ENCODE assay signal across 11 cellular contexts in the genomic region with DNA sequence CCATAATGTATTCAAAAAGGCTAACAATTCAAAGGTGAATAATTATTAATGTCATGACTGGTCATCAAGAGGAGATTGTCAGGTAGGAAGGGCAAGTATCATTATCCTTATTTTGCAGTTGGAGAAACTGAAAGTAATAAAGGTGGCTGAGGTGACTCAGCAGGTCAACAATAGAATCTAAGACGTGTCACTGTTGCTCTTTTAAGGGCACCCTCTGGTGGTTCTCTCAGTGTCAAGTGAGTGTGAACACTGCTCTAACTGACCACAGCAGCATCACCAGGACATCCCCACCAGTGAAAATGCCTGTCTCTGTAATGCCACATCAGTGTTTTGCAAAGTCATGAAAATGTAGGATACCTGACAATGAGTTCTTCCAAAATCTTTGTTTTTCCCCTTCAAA.
DNase-seq lines count a peak whose midpoint lies in the region; ATAC-seq and TF ChIP-seq lines count a peak whose summit lies in the region.
"Had no signal": no experiment of that assay in that cellular context is flagged by ENCODE, and none has a peak within 500 bp of the region (broad histone marks: within the 10 kb centered on the region; RNA-seq: fewer than 3 reads in every experiment).

No MANE protein-coding gene starts in this region.

- ATAC-seq in GM19324 (IDR thresholded peaks at IDR 0.05; ENCODE audit: low FRiP score, unreplicated experiment) = peak; percentile 97
- ATAC-seq in HG02938 (IDR thresholded peaks at IDR 0.05; ENCODE audit: unreplicated experiment) = peak; percentile 67
- no peak for ATAC-seq in PC-3
- ATAC-seq: activated CD8-positive, alpha-beta memory T cell treated with anti-CD3 and anti-CD28 coated beads, Interleukin-2, amount 10 ng/mL, durations not matched to agents 7 days and 5 days; HCT116; left ventricle myocardium superior had no signal

- H3K27me3 Mint-ChIP-seq in HFFc6 (ENCODE audit: insufficient read depth) = no peaks in the 10 kb centered on the region
- H3K27me3 Mint-ChIP-seq: activated CD8-positive, alpha-beta memory T cell treated with anti-CD3 and anti-CD28 coated beads, Interleukin-2, amount 10 ng/mL, durations not matched to agents 7 days and 5 days had no signal

- no peak for TF ChIP-seq POLR2A in uterus (IDR thresholded peaks at IDR 0.05)

- intact Hi-C loops in PC-3 (cut with micrococcal nuclease) (no loop called here), uterus (cut with DNase I; ENCODE audit: low total_unique reads) (no loop called here)

- H3K4me1 ChIP-seq in PC-3 (ENCODE audit: insufficient read depth, low read length) = no peaks in the 10 kb centered on the region
- H3K4me1 ChIP-seq in uterus = no peaks in the 10 kb centered on the region

- no peaks in the 10 kb centered on the region for H3K36me3 Mint-ChIP-seq in HFFc6 (ENCODE audit: low read depth)
- H3K36me3 Mint-ChIP-seq: activated CD8-positive, alpha-beta memory T cell treated with anti-CD3 and anti-CD28 coated beads, Interleukin-2, amount 10 ng/mL, durations not matched to agents 7 days and 5 days had no signal

- POLR2A ChIA-PET in PC-3 (lab: Charles Lee; ENCODE audit: unreplicated experiment) = no interaction called here

- no peaks in the 10 kb centered on the region for H4K20me1 ChIP-seq in PC-3 (ENCODE audit: low read length)

- H3K4me3 Mint-ChIP-seq in HFFc6 = no peak overlapping the region
- H3K4me3 Mint-ChIP-seq: activated CD8-positive, alpha-beta memory T cell treated with anti-CD3 and anti-CD28 coated beads, Interleukin-2, amount 10 ng/mL, durations not matched to agents 7 days and 5 days had no signal

- in situ Hi-C loops in ACHN (cut with HindIII; ENCODE audit: low pct_ligation_motif_present, low pct_unique_long_range_greater_than_20kb, low sequenced_read_pairs) = no loop called here

- H3K27me3 ChIP-seq in PC-3 (ENCODE audit: low read length) = no peaks in the 10 kb centered on the region
- no peaks in the 10 kb centered on the region for H3K27me3 ChIP-seq in uterus

- DNase-seq in ACHN = peak; percentile 22
- DNase-seq in PC-3 = peak; percentile 19
- no peak for DNase-seq in activated CD4-positive, CD25-positive, alpha-beta regulatory T cell (lab: John Stamatoyannopoulos, UW)
- no peak for DNase-seq in uterus
- no peak for DNase-seq in NCI-H510A treated with DMSO at 0.1 percent for 48 hours (lab: John Stamatoyannopoulos, UW)
- no peak for DNase-seq in HFFc6
- DNase-seq: activated CD8-positive, alpha-beta memory T cell treated with anti-CD3 and anti-CD28 coated beads, Interleukin-2, amount 10 ng/mL, durations not matched to agents 7 days and 5 days; left ventricle myocardium superior had no signal

- H3K9me3 Mint-ChIP-seq in HFFc6 = peaks cover 15% of the 10 kb centered on the region

- H3K4me1 Mint-ChIP-seq in HFFc6 (ENCODE audit: low read depth) = no peaks in the 10 kb centered on the region
- H3K4me1 Mint-ChIP-seq: activated CD8-positive, alpha-beta memory T cell treated with anti-CD3 and anti-CD28 coated beads, Interleukin-2, amount 10 ng/mL, durations not matched to agents 7 days and 5 days had no signal

- no peak overlapping the region for H3K27ac Mint-ChIP-seq in HFFc6
- H3K27ac Mint-ChIP-seq: activated CD8-positive, alpha-beta memory T cell treated with anti-CD3 and anti-CD28 coated beads, Interleukin-2, amount 10 ng/mL, durations not matched to agents 7 days and 5 days had no signal

- H3K4me2 ChIP-seq in PC-3 (ENCODE audit: low read length) = no peak overlapping the region

- H3K9me3 ChIP-seq in PC-3 (ENCODE audit: low read length) (no peaks in the 10 kb centered on the region), uterus (no peaks in the 10 kb centered on the region)

- no TSS peak for BruUV-seq in PC-3 (replicated peaks; lab: Mats Ljungman, UMichigan)

- H3K79me2 ChIP-seq in PC-3 (ENCODE audit: low read length) = no peaks in the 10 kb centered on the region

- no peak overlapping the region for H2AFZ ChIP-seq in PC-3 (ENCODE audit: low read length)

- H3F3A ChIP-seq in PC-3 (ENCODE audit: low read length, unreplicated experiment) = no peaks in the 10 kb centered on the region

- H3K27ac ChIP-seq in PC-3 (ENCODE audit: low read length) (no peak overlapping the region), uterus (no peak overlapping the region)

- CTCF ChIA-PET in PC-3 (lab: Charles Lee) = no interaction called here

- no peak overlapping the region for H3K9ac ChIP-seq in PC-3 (ENCODE audit: low read length)

- H3K36me3 ChIP-seq in PC-3 (ENCODE audit: low read depth, low read length) (no peaks in the 10 kb centered on the region), uterus (no peaks in the 10 kb centered on the region)

- no peaks in the 10 kb centered on the region for H3K9me2 ChIP-seq in PC-3 (replicated peaks; ENCODE audit: low read length)

- 0 out of 2 replicates have a peak, but pooled peaks have one; percentile 8 for TF ChIP-seq CTCF in PC-3 (conservative IDR thresholded peaks at IDR 0.05; ENCODE audit: low read depth, low read length)
- TF ChIP-seq CTCF in uterus (IDR thresholded peaks at IDR 0.05) = no peak
- no peak for TF ChIP-seq CTCF in HFFc6 (IDR thresholded peaks at IDR 0.05)

- H3K4me3 ChIP-seq in PC-3 (ENCODE audit: low read length) (no peak overlapping the region), uterus (no peak overlapping the region)

Comparison
In these comparisons a context has a peak if more than half of its experiments do, and no peak if none do; other contexts are left out.
1. DNase-seq: peak in ACHN (single experiment) and PC-3 (single experiment); none in activated CD4-positive, CD25-positive, alpha-beta regulatory T cell (0 of 4), uterus (0 of 2), NCI-H510A treated with DMSO at 0.1 percent for 48 hours (single experiment) and HFFc6 (single experiment).